Comparison of ENCODE assay signal across 8 cellular contexts in genomic region chr2:42989283-42990081, GRCh38.
DNase-seq lines count a peak whose midpoint lies in the region; ATAC-seq, FAIRE-seq and TF ChIP-seq lines count a peak whose summit lies in the region.
"Not testable (repeated sequence)": the region's sequence is repeated elsewhere in the genome, so short reads cannot be mapped to it uniquely, and the experiment has no call there.

No MANE protein-coding gene starts in this region.

- not testable (repeated sequence) for H3K14ac ChIP-seq in H1 (ENCODE audit: insufficient read length)

- not testable (repeated sequence) for H3K23ac ChIP-seq in H1 (ENCODE audit: insufficient read length)

- not testable (repeated sequence) for H3K9me3 Mint-ChIP-seq in CD8-positive, alpha-beta T cell; activated CD4-positive, alpha-beta T cell treated with anti-CD3 and anti-CD28 coated beads, Interleukin-2, amount 10 ng/mL, durations not matched to agents 7 days and 5 days
- peaks cover 13% of the 10 kb centered on the region; the same call in 2 of the 3 replicates for H3K9me3 Mint-ChIP-seq in GM23338

- not testable (repeated sequence) for H3K79me1 ChIP-seq in H1 (ENCODE audit: low read depth, low read length)

- not testable (repeated sequence) for H3K4ac ChIP-seq in H1 (replicated peaks; ENCODE audit: insufficient read length, low read depth, low read length)

- intact Hi-C loops in CD8-positive, alpha-beta T cell (cut with DNase I, micrococcal nuclease); HepG2 (cut with micrococcal nuclease; ENCODE audit: unreplicated experiment): not testable (repeated sequence)
- intact Hi-C loops in spleen (cut with DNase I; ENCODE audit: low total_unique reads) = loop anchor here (10.0 kb wide), 1 partner anchor 115 kb away; no protein-coding TSS in a partner anchor

- not testable (repeated sequence) for H4K91ac ChIP-seq in H1 (replicated peaks; ENCODE audit: insufficient read length, low read length)

- H2BK20ac ChIP-seq in H1 (ENCODE audit: low read length) = not testable (repeated sequence)

- not testable (repeated sequence) for H4K8ac ChIP-seq in H1 (ENCODE audit: extremely low read depth, insufficient read depth, low read length)

- H2AK5ac ChIP-seq in H1 (ENCODE audit: low read depth, low read length) = not testable (repeated sequence)

- peak overlapping the region; percentile 55 for H3K27ac Mint-ChIP-seq in CD8-positive, alpha-beta T cell
- peak overlapping the region; percentile 86 for H3K27ac Mint-ChIP-seq in GM23338
- peak overlapping the region; percentile 9 for H3K27ac Mint-ChIP-seq in activated CD4-positive, alpha-beta T cell treated with anti-CD3 and anti-CD28 coated beads, Interleukin-2, amount 10 ng/mL, durations not matched to agents 7 days and 5 days

- H3K4me2 ChIP-seq in GM23338 = peak overlapping the region; percentile 66; the same call in 1 of the 2 replicates
- H3K4me2 ChIP-seq in H1 (ENCODE audit: insufficient read depth in 1 of 2, low read depth in 2 of 2, low read length in 2 of 2) = peak overlapping the region in 1 of 2 experiments; percentile 31; a peak in 1 of 4 replicates
- H3K4me2 ChIP-seq in HepG2 (ENCODE audit: low read depth, low read length) = peak overlapping the region; percentile 3; the same call in 1 of the 2 replicates

- H2BK120ac ChIP-seq in H1 (replicated peaks; ENCODE audit: low read depth, low read length) = not testable (repeated sequence)

- WGBS in H1 (ENCODE audit: extremely low coverage in 1 of 2, insufficient coverage in 1 of 2, insufficient read length in 1 of 2, insufficient replicate concordance in 2 of 2, low coverage in 1 of 2, low lambda C conversion rate in 2 of 2, missing lambda C conversion rate in 1 of 2), 2 experiments = 73% methylated on average over 20 of the region's 37 CpGs; no CpG with 5 or more reads in 1 of the 2 experiments
- 93% methylated on average over 24 of the region's 37 CpGs for WGBS in HepG2 (ENCODE audit: low lambda C conversion rate)
- WGBS in spleen, 5 donors = 84 to 98% (median 94%) methylated on average over 12 to 35 of the region's 37 CpGs

- not testable (repeated sequence) for H3K56ac ChIP-seq in H1 (replicated peaks; ENCODE audit: insufficient read length, low read depth, low read length)

- H3K4me3 Mint-ChIP-seq in CD8-positive, alpha-beta T cell; activated CD4-positive, alpha-beta T cell treated with anti-CD3 and anti-CD28 coated beads, Interleukin-2, amount 10 ng/mL, durations not matched to agents 7 days and 5 days: not testable (repeated sequence)
- H3K4me3 Mint-ChIP-seq in GM23338 = peak overlapping the region; percentile 60

- not testable (repeated sequence) for ATAC-seq in CD8-positive, alpha-beta T cell; GM23338; HepG2

- not testable (repeated sequence) for TF ChIP-seq POLR2A in H1 (IDR thresholded peaks at IDR 0.05; ENCODE audit: control extremely low read depth in 1 of 2, low read depth in 2 of 2, low read length in 2 of 2); HepG2 (IDR thresholded peaks at IDR 0.05; ENCODE audit: insufficient read depth in 1 of 2, low read depth in 2 of 2, low read length in 2 of 2); spleen (IDR thresholded peaks at IDR 0.05)

- TF ChIP-seq RAD21 in H1 (IDR thresholded peaks at IDR 0.05 in 1 of 2, conservative IDR thresholded peaks at IDR 0.05 in 1 of 2; ENCODE audit: low read depth in 2 of 2, low read length in 2 of 2); HepG2 (CRISPR knock-in tag; IDR thresholded peaks at IDR 0.05): not testable (repeated sequence)

- not testable (repeated sequence) for H3K27ac ChIP-seq in CD8-positive, alpha-beta T cell (ENCODE audit: low read depth, low read length); H1 (ENCODE audit: low read depth, low read length); spleen
- H3K27ac ChIP-seq in GM23338 (ENCODE audit: low read depth) (peak overlapping the region; percentile 76), RWPE1 (peak overlapping the region; percentile 62), HepG2 (ENCODE audit: extremely low read length, insufficient read depth, low read length) (peak overlapping the region; percentile 73)

- DNase-seq in CD8-positive, alpha-beta T cell; GM23338 (ENCODE audit: low spot score); RWPE1 (ENCODE audit: low spot score); activated CD4-positive, alpha-beta T cell treated with anti-CD3 and anti-CD28 coated beads, Interleukin-2, amount 10 ng/mL, durations not matched to agents 7 days and 5 days; H1 (ENCODE audit: low read depth in 1 of 2, low spot score in 2 of 2); HepG2 (ENCODE audit: low spot score): not testable (repeated sequence)
- DNase-seq in NCI-H1105 treated with DMSO at 0.1 percent for 48 hours (lab: John Stamatoyannopoulos, UW) (peak; percentile 1), spleen (peak; percentile 6)

- POLR2A ChIA-PET in CD8-positive, alpha-beta T cell (lab: Charles Lee); RWPE1 (lab: Yijun Ruan, JAX; ENCODE audit: low non-redundant PET); activated CD4-positive, alpha-beta T cell treated with anti-CD3 and anti-CD28 coated beads, Interleukin-2, amount 10 ng/mL, durations not matched to agents 7 days and 5 days (lab: Charles Lee): not testable (repeated sequence)
- POLR2A ChIA-PET in H1 (lab: Charles Lee; ENCODE audit: partially characterized antibody) = interaction anchor here (0.7 to 1.5 kb wide), 4 partner anchors 9 to 64 kb away, joined by 3 to 5 read pairs (median 4); no protein-coding TSS in a partner anchor
- POLR2A ChIA-PET in HepG2 (lab: Yijun Ruan, JAX) = interaction anchor here (0.7 to 4.5 kb wide), 8 partner anchors 9 to 237 kb away, joined by 3 to 82 read pairs (median 6); partner anchors contain the start of gene ZFP36L2

- not testable (repeated sequence) for H3K9me2 ChIP-seq in GM23338 (ENCODE audit: insufficient read depth)

- H2BK5ac ChIP-seq in H1 (ENCODE audit: low read depth, low read length) = not testable (repeated sequence)

- not testable (repeated sequence) for H3K4me3 ChIP-seq in CD8-positive, alpha-beta T cell (ENCODE audit: low read depth, low read length); H1 (ENCODE audit: extremely low read depth in 1 of 4, insufficient read depth in 2 of 4, low read depth in 3 of 4, low read length in 4 of 4); HepG2 (replicated peaks in 1 of 3; ENCODE audit: insufficient read depth in 1 of 3, low read depth in 2 of 3, low read length in 3 of 3); spleen
- H3K4me3 ChIP-seq in GM23338 = peak overlapping the region; percentile 47; the same call in 1 of the 2 replicates

- not testable (repeated sequence) for H3K36me3 Mint-ChIP-seq in CD8-positive, alpha-beta T cell; GM23338 (ENCODE audit: low read depth); activated CD4-positive, alpha-beta T cell treated with anti-CD3 and anti-CD28 coated beads, Interleukin-2, amount 10 ng/mL, durations not matched to agents 7 days and 5 days (ENCODE audit: low read depth)

- in situ Hi-C loops in HepG2 (cut with HindIII; ENCODE audit: extremely low pct_ligation_motif_present, low pct_unique_long_range_greater_than_20kb) = not testable (repeated sequence)

- H2BK12ac ChIP-seq in H1 (ENCODE audit: low read depth, low read length) = not testable (repeated sequence)

- not testable (repeated sequence) for H3F3A ChIP-seq in GM23338 (replicated peaks; ENCODE audit: low read depth)

- H3K27me3 Mint-ChIP-seq in CD8-positive, alpha-beta T cell (ENCODE audit: low read depth); GM23338 (ENCODE audit: insufficient read depth, low read depth, poor library complexity); activated CD4-positive, alpha-beta T cell treated with anti-CD3 and anti-CD28 coated beads, Interleukin-2, amount 10 ng/mL, durations not matched to agents 7 days and 5 days: not testable (repeated sequence)

- CTCF ChIA-PET in CD8-positive, alpha-beta T cell (lab: Charles Lee) = interaction anchor here (1.0 kb wide), 1 partner anchor 240 kb away, joined by 3 read pairs; no protein-coding TSS in a partner anchor
- CTCF ChIA-PET in RWPE1 (lab: Yijun Ruan, JAX); activated CD4-positive, alpha-beta T cell treated with anti-CD3 and anti-CD28 coated beads, Interleukin-2, amount 10 ng/mL, durations not matched to agents 7 days and 5 days (lab: Charles Lee); HepG2 (lab: Yijun Ruan, JAX; ENCODE audit: low intra/inter-chr PET ratio, low total read pairs): not testable (repeated sequence)
- CTCF ChIA-PET in H1 (lab: Charles Lee; ENCODE audit: partially characterized antibody) = interaction anchor here (1.1 kb wide), 1 partner anchor 112 kb away, joined by 3 read pairs; no protein-coding TSS in a partner anchor

- FAIRE-seq in H1 (lab: Jason Lieb, UNC); HepG2 (lab: Jason Lieb, UNC): not testable (repeated sequence)

- TF ChIP-seq CTCF in CD8-positive, alpha-beta T cell (IDR thresholded peaks at IDR 0.05); GM23338 (conservative IDR thresholded peaks at IDR 0.05; ENCODE audit: low read depth in 2 of 2); RWPE1 (conservative IDR thresholded peaks at IDR 0.05; ENCODE audit: low read depth); H1 (IDR thresholded peaks at IDR 0.05; ENCODE audit: control extremely low read depth in 1 of 3, insufficient read depth in 1 of 3, low read depth in 1 of 3, low read length in 3 of 3); spleen (IDR thresholded peaks at IDR 0.05 in 8 of 11, conservative IDR thresholded peaks at IDR 0.05 in 3 of 11): not testable (repeated sequence)
- TF ChIP-seq CTCF in HepG2 (CRISPR knock-in tag; IDR thresholded peaks at IDR 0.05) = 0 out of 2 replicates have a peak, but pooled peaks have one; percentile 12

- not testable (repeated sequence) for H3K27me3 ChIP-seq in CD8-positive, alpha-beta T cell (ENCODE audit: insufficient read depth, low read length); GM23338 (ENCODE audit: insufficient read depth); H1 (replicated peaks in 1 of 4; ENCODE audit: control insufficient read depth in 3 of 4, extremely low read depth in 1 of 4, insufficient read depth in 3 of 4, low read length in 3 of 4); HepG2 (ENCODE audit: control insufficient read depth in 1 of 2, insufficient read depth in 2 of 2, low read length in 2 of 2); spleen (replicated peaks in 1 of 7)

- not testable (repeated sequence) for H4K5ac ChIP-seq in H1 (ENCODE audit: insufficient read length, low read depth, low read length)

- not testable (repeated sequence) for H2BK15ac ChIP-seq in H1 (ENCODE audit: low read length)

- not testable (repeated sequence) for H3K23me2 ChIP-seq in H1 (ENCODE audit: low read depth, low read length)

- H3K4me1 Mint-ChIP-seq in CD8-positive, alpha-beta T cell (ENCODE audit: low read depth); GM23338; activated CD4-positive, alpha-beta T cell treated with anti-CD3 and anti-CD28 coated beads, Interleukin-2, amount 10 ng/mL, durations not matched to agents 7 days and 5 days: not testable (repeated sequence)

- H4K20me1 ChIP-seq in GM23338 (replicated peaks; ENCODE audit: insufficient read depth); H1 (replicated peaks in 1 of 2; ENCODE audit: control insufficient read depth in 1 of 2, insufficient read depth in 2 of 2, low read length in 2 of 2); HepG2 (ENCODE audit: insufficient read depth, low read length): not testable (repeated sequence)

- H3K36me3 ChIP-seq in CD8-positive, alpha-beta T cell (ENCODE audit: insufficient read depth, low read length); GM23338 (ENCODE audit: insufficient read depth); H1 (ENCODE audit: control insufficient read depth in 2 of 4, insufficient read depth in 4 of 4, low read length in 3 of 4); HepG2 (replicated peaks in 1 of 2; ENCODE audit: control insufficient read depth in 1 of 2, insufficient read depth in 2 of 2, low read length in 2 of 2); spleen: not testable (repeated sequence)

- not testable (repeated sequence) for H3K18ac ChIP-seq in H1 (ENCODE audit: extremely low read depth, low read length)

- not testable (repeated sequence) for H3K4me1 ChIP-seq in CD8-positive, alpha-beta T cell (ENCODE audit: insufficient read depth, low read length); GM23338 (ENCODE audit: insufficient read depth); H1 (replicated peaks in 1 of 4; ENCODE audit: control insufficient read depth in 3 of 4, insufficient read depth in 4 of 4, low read length in 3 of 4); spleen
- H3K4me1 ChIP-seq in HepG2 (ENCODE audit: insufficient read depth, low read length) = peaks cover 59% of the 10 kb centered on the region

- not testable (repeated sequence) for H3K9ac ChIP-seq in H1 (replicated peaks in 1 of 4; ENCODE audit: extremely low read depth in 1 of 4, low read depth in 3 of 4, low read length in 3 of 4); HepG2 (ENCODE audit: insufficient read depth, low read depth, low read length)

- TF ChIP-seq EP300 in H1 (IDR thresholded peaks at IDR 0.05; ENCODE audit: borderline replicate concordance in 1 of 2, low read depth in 2 of 2, low read length in 2 of 2); HepG2 (IDR thresholded peaks at IDR 0.05; ENCODE audit: low read depth in 2 of 2, low read length in 2 of 2): not testable (repeated sequence)
- TF ChIP-seq EP300 in HepG2 (CRISPR knock-in tag; IDR thresholded peaks at IDR 0.05; ENCODE audit: borderline replicate concordance) = peak; percentile 35; the same call in 1 of the 2 replicates

- H3K9me3 ChIP-seq in CD8-positive, alpha-beta T cell (ENCODE audit: low read length); H1 (ENCODE audit: insufficient read depth in 2 of 2, low read depth in 1 of 2, low read length in 1 of 2); HepG2 (ENCODE audit: low read length); spleen: not testable (repeated sequence)

- BruUV-seq in HepG2 (replicated peaks; lab: Mats Ljungman, UMichigan) = not testable (repeated sequence)

- peak overlapping the region; percentile 78 for H2AFZ ChIP-seq in GM23338
- H2AFZ ChIP-seq in H1 (ENCODE audit: low read length); HepG2 (ENCODE audit: low read length): not testable (repeated sequence)

- H3K79me2 ChIP-seq in GM23338 (replicated peaks; ENCODE audit: insufficient read depth); H1 (ENCODE audit: control insufficient read depth in 1 of 2, insufficient read depth in 2 of 2, low read length in 2 of 2); HepG2 (ENCODE audit: insufficient read depth, low read length): not testable (repeated sequence)

Comparison
In these comparisons a context has a peak if more than half of its experiments do, and no peak if none do; other contexts are left out.
1. H3K27ac Mint-ChIP-seq: peak in every context shown above with its lines; median percentile 86 in GM23338; 55 in CD8-positive, alpha-beta T cell; 9 in activated CD4-positive, alpha-beta T cell treated with anti-CD3 and anti-CD28 coated beads, Interleukin-2, amount 10 ng/mL, durations not matched to agents 7 days and 5 days.